In genomic region chr6:107591346-107591745, GRCh38 we compare ENCODE assay signal across 26 cellular contexts.
DNase-seq lines count a peak whose midpoint lies in the region; ATAC-seq and TF ChIP-seq lines count a peak whose summit lies in the region.
"Had no signal": no experiment of that assay in that cellular context is flagged by ENCODE, and none has a peak within 500 bp of the region (broad histone marks: within the 10 kb centered on the region; RNA-seq: fewer than 3 reads in every experiment).

No MANE protein-coding gene starts in this region.

- no peaks in the 10 kb centered on the region for H3K27me3 Mint-ChIP-seq in neural progenitor cell (ENCODE audit: insufficient read depth, low read depth)

- no peak overlapping the region for H3K9ac ChIP-seq in neural progenitor cell
- H3K9ac ChIP-seq: BLaER1 had no signal

- no peak overlapping the region for H2AFZ ChIP-seq in neural progenitor cell (replicated peaks)

- WGBS in transverse colon (ENCODE audit: low coverage in 1 of 2), 2 donors, result 89 to 100% methylated on average over 1 of the region's 1 CpG

- H3K9me3 ChIP-seq in mucosa of descending colon (no peaks in the 10 kb centered on the region), neural progenitor cell (ENCODE audit: low read depth) (no peaks in the 10 kb centered on the region), transverse colon (no peaks in the 10 kb centered on the region)
- H3K9me3 ChIP-seq: BE2C, BLaER1 had no signal

- no peaks in the 10 kb centered on the region for H3K9me3 Mint-ChIP-seq in neural progenitor cell
- H3K9me3 Mint-ChIP-seq: CD4-positive, alpha-beta memory T cell; CD4-positive, CD25-positive, alpha-beta regulatory T cell; CD8-positive, alpha-beta memory T cell had no signal

- no peak overlapping the region for H3K4me2 ChIP-seq in neural progenitor cell
- H3K4me2 ChIP-seq: BLaER1 had no signal

- H3K27ac ChIP-seq in neural progenitor cell (no peak overlapping the region), transverse colon (no peak overlapping the region)
- H3K27ac ChIP-seq: BLaER1 had no signal

- TF ChIP-seq EP300 in transverse colon (IDR thresholded peaks at IDR 0.05; ENCODE audit: low read depth), result no peak

- TF ChIP-seq CTCF in mucosa of descending colon (IDR thresholded peaks at IDR 0.05) (no peak), neural progenitor cell (IDR thresholded peaks at IDR 0.05) (no peak), transverse colon (IDR thresholded peaks at IDR 0.05) (no peak)

- H3K79me2 ChIP-seq in neural progenitor cell (ENCODE audit: low read depth), result no peaks in the 10 kb centered on the region

- peak; percentile 89 for ATAC-seq in mucosa of descending colon
- ATAC-seq: GM12878 had no signal

- H3K4me1 ChIP-seq in mucosa of descending colon (ENCODE audit: low read depth), result no peaks in the 10 kb centered on the region
- H3K4me1 ChIP-seq in neural progenitor cell, result peaks cover 11% of the 10 kb centered on the region
- H3K4me1 ChIP-seq in transverse colon, result no peaks in the 10 kb centered on the region

- no peaks in the 10 kb centered on the region for H3F3A ChIP-seq in neural progenitor cell (ENCODE audit: low read depth)

- H3K4me3 Mint-ChIP-seq in neural progenitor cell, result no peak overlapping the region
- H3K4me3 Mint-ChIP-seq: CD14-positive monocyte; CD4-positive, alpha-beta memory T cell; CD4-positive, CD25-positive, alpha-beta regulatory T cell; CD8-positive, alpha-beta memory T cell had no signal

- H3K4me1 Mint-ChIP-seq in neural progenitor cell, result peaks cover 65% of the 10 kb centered on the region
- H3K4me1 Mint-ChIP-seq: CD14-positive monocyte; CD4-positive, alpha-beta memory T cell; CD4-positive, CD25-positive, alpha-beta regulatory T cell; CD8-positive, alpha-beta memory T cell had no signal

- peaks cover 20% of the 10 kb centered on the region for H3K36me3 Mint-ChIP-seq in neural progenitor cell
- H3K36me3 Mint-ChIP-seq: CD14-positive monocyte; CD4-positive, alpha-beta memory T cell; CD4-positive, CD25-positive, alpha-beta regulatory T cell; CD8-positive, alpha-beta memory T cell had no signal

- TF ChIP-seq POLR2A in transverse colon (IDR thresholded peaks at IDR 0.05), result no peak

- in situ Hi-C loops in transverse colon (cut with MboI; ENCODE audit: low pct_ligation_motif_present in 1 of 4, low pct_unique_long_range_greater_than_20kb in 1 of 4, low sequenced_read_pairs in 3 of 4), result no loop called here

- DNase-seq in kidney tubule cell (ENCODE audit: low spot score) (peak; percentile 22), mucosa of descending colon (no peak), neural progenitor cell (ENCODE audit: low spot score) (no peak), transverse colon (peak; percentile 12), retina (no peak), iPS-NIHi11 (ENCODE audit: low spot score) (no peak), cortex of kidney (lab: John Stamatoyannopoulos, UW) (no peak)
- DNase-seq in activated CD4-positive, alpha-beta T cell treated with anti-CD3 and anti-CD28 coated beads for 48 hours, result no peak
- DNase-seq: 8988T; ACHN; BE2C; C1 segment of cervical spinal cord; CD4-positive, alpha-beta memory T cell; CD4-positive, CD25-positive, alpha-beta regulatory T cell; CD8-positive, alpha-beta memory T cell; COR-L47; DMS 273 treated with DMSO at 0.1 percent for 48 hours; DMS153; DMS53; DMS79; DND-41; EL; GDM1 had no signal

- no peaks in the 10 kb centered on the region for H3K27me3 ChIP-seq in neural progenitor cell
- no peaks in the 10 kb centered on the region for H3K27me3 ChIP-seq in transverse colon
- H3K27me3 ChIP-seq: BE2C, BLaER1 had no signal

- H3K36me3 ChIP-seq in mucosa of descending colon (ENCODE audit: low read depth) (no peaks in the 10 kb centered on the region), neural progenitor cell (no peaks in the 10 kb centered on the region), transverse colon (no peaks in the 10 kb centered on the region)
- H3K36me3 ChIP-seq: BLaER1 had no signal

- no peaks in the 10 kb centered on the region for H4K20me1 ChIP-seq in neural progenitor cell (ENCODE audit: low read depth)
- H4K20me1 ChIP-seq: BLaER1 had no signal

- H3K4me3 ChIP-seq in mucosa of descending colon (no peak overlapping the region), neural progenitor cell (no peak overlapping the region), transverse colon (no peak overlapping the region)
- H3K4me3 ChIP-seq: BLaER1, GM12878 had no signal

- intact Hi-C loops in mucosa of descending colon (cut with DNase I, micrococcal nuclease), result no loop called here
- intact Hi-C loops in transverse colon (cut with DNase I; ENCODE audit: low total_unique reads), result no loop called here

- H3K27ac Mint-ChIP-seq in neural progenitor cell, result peak overlapping the region; percentile 59
- H3K27ac Mint-ChIP-seq: CD14-positive monocyte; CD4-positive, alpha-beta memory T cell; CD4-positive, CD25-positive, alpha-beta regulatory T cell; CD8-positive, alpha-beta memory T cell had no signal

Comparison
In these comparisons a context has a peak if more than half of its experiments do, and no peak if none do; other contexts are left out.
1. DNase-seq: peak in kidney tubule cell (single experiment) and transverse colon (single experiment); none in mucosa of descending colon (0 of 3), neural progenitor cell (single experiment), retina (single experiment), iPS-NIHi11 (single experiment), activated CD4-positive, alpha-beta T cell treated with anti-CD3 and anti-CD28 coated beads for 48 hours (single experiment) and cortex of kidney (single experiment).